Comparison of ENCODE assay signal across 22 cellular contexts in genomic region chr5:107272954-107273353, GRCh38.
DNase-seq lines count a peak whose midpoint lies in the region; ATAC-seq and TF ChIP-seq lines count a peak whose summit lies in the region.
"Had no signal": no experiment of that assay in that cellular context is flagged by ENCODE, and none has a peak within 500 bp of the region (broad histone marks: within the 10 kb centered on the region; RNA-seq: fewer than 3 reads in every experiment).

No MANE protein-coding gene starts in this region.

- intact Hi-C loops in left ventricle myocardium superior (cut with micrococcal nuclease): no loop called here

- TF ChIP-seq CTCF in VCaP (conservative IDR thresholded peaks at IDR 0.05) (no peak), fibroblast of mammary gland (conservative IDR thresholded peaks at IDR 0.05; ENCODE audit: control insufficient read depth, insufficient read depth, low read depth, low read length) (no peak)

- peak; percentile 87 for DNase-seq in NCI-H226
- peak; percentile 3 for DNase-seq in fibroblast of mammary gland (ENCODE audit: low read depth)
- peak; percentile 6 to 74 for DNase-seq in lung microvascular endothelial cell (ENCODE audit: low read depth in 2 of 2)
- DNase-seq in left ventricle myocardium superior: no peak
- no peak for DNase-seq in OCI-M1 (lab: John Stamatoyannopoulos, UW)
- DNase-seq in stimulated activated CD4-positive, alpha-beta T cell treated with anti-CD3 and anti-CD28 coated beads, Interleukin-1b, Interleukin-23, amount 100 ng/mL, for 48 hours: no peak
- DNase-seq: CD4-positive, alpha-beta memory T cell; DMS153; H9; Karpas-422; MG63; NCI-H1048; NCI-H1436 treated with DMSO at 0.1 percent for 48 hours; NCI-H2029 treated with DMSO at 0.1 percent for 48 hours; NCI-H2171; NCI-H446 treated with DMSO at 0.1 percent for 48 hours; NCI-H69; Peyer's patch; Right ventricle myocardium superior had no signal

- ATAC-seq in HG02885 (IDR thresholded peaks at IDR 0.05; ENCODE audit: poor library complexity, unreplicated experiment) (no peak), left ventricle myocardium superior (no peak)
- ATAC-seq: A549 had no signal

- no peak overlapping the region for H3K4me3 ChIP-seq in fibroblast of mammary gland (ENCODE audit: control insufficient read depth, low read depth, low read length)
- H3K4me3 ChIP-seq: A549, MG63, Peyer's patch had no signal

- peak overlapping the region; percentile 48; the same call in 1 of the 2 replicates for H3K27ac ChIP-seq in VCaP
- H3K27ac ChIP-seq: A549, Peyer's patch had no signal

Comparison
In these comparisons a context has a peak if more than half of its experiments do, and no peak if none do; other contexts are left out.
1. DNase-seq: peak in NCI-H226 (single experiment), fibroblast of mammary gland (single experiment) and lung microvascular endothelial cell (2 of 2); none in left ventricle myocardium superior (single experiment), OCI-M1 (single experiment) and stimulated activated CD4-positive, alpha-beta T cell treated with anti-CD3 and anti-CD28 coated beads, Interleukin-1b, Interleukin-23, amount 100 ng/mL, for 48 hours (single experiment).